In genomic region chr19:31504221-31504620, GRCh38 we compare ENCODE assay signal across 27 cellular contexts.
"Had no signal": no experiment of that assay in that cellular context is flagged by ENCODE, and none has a peak within 500 bp of the region (broad histone marks: within the 10 kb centered on the region; RNA-seq: fewer than 3 reads in every experiment).

No MANE protein-coding gene starts in this region.

- H3K27ac Mint-ChIP-seq: nephron progenitor cell; stimulated activated memory B cell treated with anti-CD40 and anti-IgM and Interleukin-4, amounts not matched to agents 10 μg/mL and 1 μg/mL and 100 μg/mL, for 72 hours had no signal

- H3K36me3 Mint-ChIP-seq: naive thymus-derived CD8-positive, alpha-beta T cell; stimulated activated memory B cell treated with anti-CD40 and anti-IgM and Interleukin-4, amounts not matched to agents 10 μg/mL and 1 μg/mL and 100 μg/mL, for 72 hours had no signal

- DNase-seq: cerebellar nuclear complex; cortex of kidney; effector CD4-positive, alpha-beta T cell; foreskin keratinocyte; heart right ventricle; hippocampal formation; kidney glomerular epithelial cell; left colon; left ventricle myocardium superior; lower lobe of right lung; naive thymus-derived CD8-positive, alpha-beta T cell; nephron progenitor cell; occipital lobe; pancreas; stimulated activated CD4-positive, alpha-beta T cell treated with anti-CD3 and anti-CD28 coated beads, Interleukin-2, amount 100 ng/mL, for 24 hours; stimulated activated CD4-positive, alpha-beta T cell treated with anti-CD3 and anti-CD28 coated beads, Interleukin-4, amount 100 ng/mL, for 24 hours; stimulated activated naive CD8-positive, alpha-beta T cell treated with anti-CD3 and anti-CD28 coated beads, Interleukin-15, Interleukin-2, amounts not matched to agents 100 U/mL and 50 U/mL, for 24 hours; substantia nigra; upper lobe of right lung; uterus had no signal

- H3K27me3 ChIP-seq: foreskin keratinocyte, pancreas, tibial nerve, upper lobe of right lung, uterus had no signal

- H3K9me3 Mint-ChIP-seq: nephron progenitor cell had no signal

- H3K9me3 ChIP-seq: heart right ventricle, lower lobe of right lung, pancreas, thoracic aorta, tibial nerve, upper lobe of right lung, uterus had no signal

- ATAC-seq: esophagus mucosa; foreskin keratinocyte; gastroesophageal sphincter; heart right ventricle; left colon; left ventricle myocardium superior; lower lobe of right lung; naive thymus-derived CD8-positive, alpha-beta T cell; pancreas; sciatic nerve; stimulated activated memory B cell treated with anti-CD40 and anti-IgM and Interleukin-4, amounts not matched to agents 10 μg/mL and 1 μg/mL and 100 μg/mL, for 72 hours; stimulated activated naive CD8-positive, alpha-beta T cell treated with anti-CD3 and anti-CD28 coated beads, Interleukin-15, Interleukin-2, amounts not matched to agents 100 U/mL and 50 U/mL, for 24 hours; upper lobe of right lung had no signal

- H3K4me3 ChIP-seq: gastroesophageal sphincter, heart right ventricle, lower lobe of right lung, pancreas, smooth muscle cell, thoracic aorta, tibial nerve, upper lobe of right lung, uterus had no signal

- H3K4me1 Mint-ChIP-seq: naive thymus-derived CD8-positive, alpha-beta T cell; nephron progenitor cell; stimulated activated memory B cell treated with anti-CD40 and anti-IgM and Interleukin-4, amounts not matched to agents 10 μg/mL and 1 μg/mL and 100 μg/mL, for 72 hours had no signal

- H3K4me3 Mint-ChIP-seq: naive thymus-derived CD8-positive, alpha-beta T cell; nephron progenitor cell; stimulated activated memory B cell treated with anti-CD40 and anti-IgM and Interleukin-4, amounts not matched to agents 10 μg/mL and 1 μg/mL and 100 μg/mL, for 72 hours had no signal

- H3K36me3 ChIP-seq: gastroesophageal sphincter, heart right ventricle, lower lobe of right lung, pancreas, thoracic aorta, tibial nerve, upper lobe of right lung, uterus had no signal

- H3K27ac ChIP-seq: foreskin keratinocyte, gastroesophageal sphincter, heart right ventricle, lower lobe of right lung, pancreas, thoracic aorta, tibial nerve, upper lobe of right lung, uterus had no signal

- H3K4me1 ChIP-seq: foreskin keratinocyte, gastroesophageal sphincter, heart right ventricle, lower lobe of right lung, pancreas, tibial nerve, upper lobe of right lung, uterus had no signal
